9 cellular contexts compared by ENCODE assay signal in genomic region chr12:44930972-44931600, GRCh38. TPM values are rescaled to one million over a fixed set of nuclear protein-coding genes. Genes with fewer than 3 reads are reported as not detected.
DNase-seq lines count a peak whose midpoint lies in the region; ATAC-seq and TF ChIP-seq lines count a peak whose summit lies in the region.
"Had no signal": no experiment of that assay in that cellular context is flagged by ENCODE, and none has a peak within 500 bp of the region (broad histone marks: within the 10 kb centered on the region; RNA-seq: fewer than 3 reads in every experiment).

No MANE protein-coding gene starts in this region.

- no peaks in the 10 kb centered on the region for H3K27me3 ChIP-seq in NT2/D1 (ENCODE audit: insufficient read depth, insufficient read length)
- H3K27me3 ChIP-seq in right lobe of liver, result no peaks in the 10 kb centered on the region

- H3K4me1 Mint-ChIP-seq in activated naive CD8-positive, alpha-beta T cell treated with anti-CD3 and anti-CD28 coated beads, Interleukin-2, amount 50 U/mL, for 24 hours, result no peaks in the 10 kb centered on the region
- peaks cover 6% of the 10 kb centered on the region for H3K4me1 Mint-ChIP-seq in activated naive CD8-positive, alpha-beta T cell treated with anti-CD3 and anti-CD28 coated beads for 36 hours

- TF ChIP-seq CTCF in right lobe of liver (IDR thresholded peaks at IDR 0.05), result peak; percentile 59 to 66 (median 61)

- WGBS in right lobe of liver (ENCODE audit: insufficient coverage, low coverage, low lambda C conversion rate, missing lambda C conversion rate), result 13% methylated on average over 4 of the region's 4 CpGs

- DNase-seq in activated naive CD8-positive, alpha-beta T cell treated with anti-CD3 and anti-CD28 coated beads, Interleukin-2, amount 50 U/mL, for 24 hours, result no peak
- no peak for DNase-seq in activated naive CD8-positive, alpha-beta T cell treated with anti-CD3 and anti-CD28 coated beads for 36 hours
- DNase-seq in HuH-7.5 (ENCODE audit: low spot score) (peak; percentile 9), NT2/D1 (ENCODE audit: low read depth, low spot score) (peak; percentile 38), cerebellum (ENCODE audit: low spot score) (peak; percentile 42), right lobe of liver (no peak)
- DNase-seq: activated naive CD8-positive, alpha-beta T cell treated with anti-CD3 and anti-CD28 coated beads, Interleukin-2, amount 10 ng/mL, durations not matched to agents 7 days and 5 days had no signal

- H3K9me3 ChIP-seq in NT2/D1 (ENCODE audit: insufficient read depth, low read length) (peaks cover 7% of the 10 kb centered on the region; the same call in 1 of the 2 replicates), right lobe of liver (no peaks in the 10 kb centered on the region)

- no peak overlapping the region for H3K9ac ChIP-seq in NT2/D1 (ENCODE audit: insufficient read length, low read depth)

- intact Hi-C loops in right lobe of liver (cut with DNase I), result loop anchor here in 1 of 2 donors (5.0 kb wide), 1 partner anchor 919 kb away; no protein-coding TSS in a partner anchor

- H3K27ac ChIP-seq in right lobe of liver, result no peak overlapping the region

- no peaks in the 10 kb centered on the region for H3K4me1 ChIP-seq in NT2/D1 (ENCODE audit: insufficient read depth, insufficient read length)
- H3K4me1 ChIP-seq in right lobe of liver, result no peaks in the 10 kb centered on the region

- H3K4me3 ChIP-seq in NT2/D1 (ENCODE audit: insufficient read length, low read depth) (no peak overlapping the region), right lobe of liver (no peak overlapping the region)

- H3K36me3 Mint-ChIP-seq in activated naive CD8-positive, alpha-beta T cell treated with anti-CD3 and anti-CD28 coated beads, Interleukin-2, amount 50 U/mL, for 24 hours (ENCODE audit: low read depth), result no peaks in the 10 kb centered on the region
- no peaks in the 10 kb centered on the region for H3K36me3 Mint-ChIP-seq in activated naive CD8-positive, alpha-beta T cell treated with anti-CD3 and anti-CD28 coated beads for 36 hours
- H3K36me3 Mint-ChIP-seq: activated naive CD8-positive, alpha-beta T cell treated with anti-CD3 and anti-CD28 coated beads, Interleukin-2, amount 10 ng/mL, durations not matched to agents 7 days and 5 days had no signal

- H3K4me3 Mint-ChIP-seq in activated naive CD8-positive, alpha-beta T cell treated with anti-CD3 and anti-CD28 coated beads, Interleukin-2, amount 50 U/mL, for 24 hours, result no peak overlapping the region
- H3K4me3 Mint-ChIP-seq in activated naive CD8-positive, alpha-beta T cell treated with anti-CD3 and anti-CD28 coated beads for 36 hours, result no peak overlapping the region
- H3K4me3 Mint-ChIP-seq: activated naive CD8-positive, alpha-beta T cell treated with anti-CD3 and anti-CD28 coated beads, Interleukin-2, amount 10 ng/mL, durations not matched to agents 7 days and 5 days had no signal

- ATAC-seq in activated naive CD8-positive, alpha-beta T cell treated with anti-CD3 and anti-CD28 coated beads, Interleukin-2, amount 50 U/mL, for 24 hours, result peak; percentile 40
- ATAC-seq in right lobe of liver (peak; percentile 53 to 69 (median 60)), GM18505 (IDR thresholded peaks at IDR 0.05; ENCODE audit: unreplicated experiment) (no peak), HG02970 (IDR thresholded peaks at IDR 0.05; ENCODE audit: low FRiP score, unreplicated experiment) (no peak)

- H3K9me3 Mint-ChIP-seq in activated naive CD8-positive, alpha-beta T cell treated with anti-CD3 and anti-CD28 coated beads, Interleukin-2, amount 50 U/mL, for 24 hours, result no peaks in the 10 kb centered on the region
- no peaks in the 10 kb centered on the region for H3K9me3 Mint-ChIP-seq in activated naive CD8-positive, alpha-beta T cell treated with anti-CD3 and anti-CD28 coated beads for 36 hours
- H3K9me3 Mint-ChIP-seq: activated naive CD8-positive, alpha-beta T cell treated with anti-CD3 and anti-CD28 coated beads, Interleukin-2, amount 10 ng/mL, durations not matched to agents 7 days and 5 days had no signal

- no peak overlapping the region for H3K27ac Mint-ChIP-seq in activated naive CD8-positive, alpha-beta T cell treated with anti-CD3 and anti-CD28 coated beads, Interleukin-2, amount 50 U/mL, for 24 hours
- no peak overlapping the region for H3K27ac Mint-ChIP-seq in activated naive CD8-positive, alpha-beta T cell treated with anti-CD3 and anti-CD28 coated beads for 36 hours
- H3K27ac Mint-ChIP-seq: activated naive CD8-positive, alpha-beta T cell treated with anti-CD3 and anti-CD28 coated beads, Interleukin-2, amount 10 ng/mL, durations not matched to agents 7 days and 5 days had no signal

- H3K36me3 ChIP-seq in NT2/D1 (ENCODE audit: insufficient read depth, insufficient read length, low read length) (no peaks in the 10 kb centered on the region), right lobe of liver (no peaks in the 10 kb centered on the region)

- no peak for TF ChIP-seq POLR2A in right lobe of liver (IDR thresholded peaks at IDR 0.05)
- no peak for TF ChIP-seq POLR2A in GM18505 (IDR thresholded peaks at IDR 0.05; ENCODE audit: borderline replicate concordance, extremely low read depth, insufficient read depth, insufficient read length)

- no peaks in the 10 kb centered on the region for H3K27me3 Mint-ChIP-seq in activated naive CD8-positive, alpha-beta T cell treated with anti-CD3 and anti-CD28 coated beads, Interleukin-2, amount 50 U/mL, for 24 hours
- no peaks in the 10 kb centered on the region for H3K27me3 Mint-ChIP-seq in activated naive CD8-positive, alpha-beta T cell treated with anti-CD3 and anti-CD28 coated beads for 36 hours

RNA-seq across cellular contexts. Expression of gene NELL2, which starts 55.0 kb away (rescaled TPM):
- total RNA-seq in activated naive CD8-positive, alpha-beta T cell treated with anti-CD3 and anti-CD28 coated beads for 36 hours, result 100 to 1,000 TPM; 120 to 134 TPM
- total RNA-seq in cerebellum (554 TPM), right lobe of liver (under 1 TPM in 3 of 6 experiments, not detected in 3; 0.15 to 0.43 (median 0.43) TPM)

Comparison
In these comparisons a context has a peak if more than half of its experiments do, and no peak if none do; other contexts are left out.
1. ATAC-seq: peak in activated naive CD8-positive, alpha-beta T cell treated with anti-CD3 and anti-CD28 coated beads, Interleukin-2, amount 50 U/mL, for 24 hours (single experiment) and right lobe of liver (4 of 4); none in GM18505 (single experiment) and HG02970 (single experiment).
2. DNase-seq: peak in HuH-7.5 (single experiment), NT2/D1 (single experiment) and cerebellum (single experiment); none in activated naive CD8-positive, alpha-beta T cell treated with anti-CD3 and anti-CD28 coated beads, Interleukin-2, amount 50 U/mL, for 24 hours (single experiment), activated naive CD8-positive, alpha-beta T cell treated with anti-CD3 and anti-CD28 coated beads for 36 hours (single experiment) and right lobe of liver (0 of 3).
3. RNA of gene NELL2, which starts 55.0 kb away (total RNA-seq): 554 TPM in cerebellum (single experiment) and 120 to 134 TPM in activated naive CD8-positive, alpha-beta T cell treated with anti-CD3 and anti-CD28 coated beads for 36 hours; 0.15 to 0.43 TPM in right lobe of liver; every median in the first group is over 10 times any median in the second.